ENCODE assay signal across 16 cellular contexts in genomic region chr5:141383345-141383744, GRCh38. TPM values are rescaled to one million over a fixed set of nuclear protein-coding genes. Genes with fewer than 3 reads are reported as not detected.
A peak's percentile ranks its signal among the peaks of the same experiment; 100 is the strongest.
DNase-seq lines count a peak whose midpoint lies in the region; ATAC-seq, FAIRE-seq and TF ChIP-seq lines count a peak whose summit lies in the region.
"Had no signal": no experiment of that assay in that cellular context is flagged by ENCODE, and none has a peak within 500 bp of the region (broad histone marks: within the 10 kb centered on the region; RNA-seq: fewer than 3 reads in every experiment).

No MANE protein-coding gene starts in this region.

- no peak for TF ChIP-seq EP300 in gastroesophageal sphincter (IDR thresholded peaks at IDR 0.05)

- H3K36me3 ChIP-seq in liver (ENCODE audit: control insufficient read depth in 4 of 4, insufficient read depth in 3 of 4, low read depth in 1 of 4, low read length in 3 of 4), result no peaks in the 10 kb centered on the region
- no peaks in the 10 kb centered on the region for H3K36me3 ChIP-seq in right lobe of liver
- no peaks in the 10 kb centered on the region for H3K36me3 ChIP-seq in astrocyte (ENCODE audit: insufficient read depth, low read length)
- peaks cover 0 to 6% of the 10 kb centered on the region in 2 donors for H3K36me3 ChIP-seq in gastroesophageal sphincter
- no peaks in the 10 kb centered on the region for H3K36me3 ChIP-seq in WERI-Rb-1
- H3K36me3 ChIP-seq: BLaER1 had no signal

- H3K4me1 Mint-ChIP-seq in astrocyte (ENCODE audit: low read depth, unreplicated experiment), result no peaks in the 10 kb centered on the region
- H3K4me1 Mint-ChIP-seq in immature natural killer cell, result peaks cover 2 to 5% of the 10 kb centered on the region in 2 donors

- no peak for TF ChIP-seq POLR2A in right lobe of liver (IDR thresholded peaks at IDR 0.05)
- no peak for TF ChIP-seq POLR2A in gastroesophageal sphincter (IDR thresholded peaks at IDR 0.05)

- H3K27ac Mint-ChIP-seq in astrocyte (ENCODE audit: unreplicated experiment) (no peak overlapping the region), immature natural killer cell (no peak overlapping the region)
- H3K27ac Mint-ChIP-seq: activated naive CD8-positive, alpha-beta T cell treated with anti-CD3 and anti-CD28 coated beads for 36 hours had no signal

- DNase-seq in right lobe of liver, result no peak
- no peak for DNase-seq in astrocyte (ENCODE audit: low read depth)
- no peak for DNase-seq in immature natural killer cell
- DNase-seq in posterior vena cava (ENCODE audit: low spot score), result no peak
- no peak for DNase-seq in NCI-H1092 treated with DMSO at 0.1 percent for 48 hours (lab: John Stamatoyannopoulos, UW)
- DNase-seq in WERI-Rb-1, result no peak
- DNase-seq: activated naive CD8-positive, alpha-beta T cell treated with anti-CD3 and anti-CD28 coated beads for 36 hours; heart right ventricle; NCI-H1048; stimulated activated CD4-positive, alpha-beta T cell treated with anti-CD3 and anti-CD28 coated beads, Interleukin-2, amount 100 ng/mL, for 24 hours; tibial artery had no signal

- H3K36me3 Mint-ChIP-seq in astrocyte (ENCODE audit: low read depth, unreplicated experiment) (peaks cover 7% of the 10 kb centered on the region), immature natural killer cell (peaks cover 0 to 6% (median 2%) of the 10 kb centered on the region in 3 donors)

- no peak for TF ChIP-seq RAD21 in liver (IDR thresholded peaks at IDR 0.05)

- H4K20me1 ChIP-seq in astrocyte (ENCODE audit: insufficient read depth, low read length), result no peaks in the 10 kb centered on the region
- H4K20me1 ChIP-seq: BLaER1 had no signal

- H3K4me1 ChIP-seq in liver (ENCODE audit: control insufficient read depth in 4 of 4, insufficient read depth in 4 of 4, low read length in 3 of 4) (peaks cover 0 to 2% (median 0%) of the 10 kb centered on the region in 4 donors), right lobe of liver (no peaks in the 10 kb centered on the region), astrocyte (ENCODE audit: insufficient read depth, low read length) (no peaks in the 10 kb centered on the region), gastroesophageal sphincter (no peaks in the 10 kb centered on the region)
- H3K4me1 ChIP-seq: BLaER1, tibial artery had no signal

- no peak for FAIRE-seq in astrocyte (lab: Jason Lieb, UNC)
- FAIRE-seq: GM18507 had no signal

- H3K27me3 Mint-ChIP-seq in astrocyte (ENCODE audit: low read depth, unreplicated experiment) (no peaks in the 10 kb centered on the region), immature natural killer cell (ENCODE audit: low read depth in 3 of 3) (peaks cover 20 to 34% (median 28%) of the 10 kb centered on the region in 3 donors)

- intact Hi-C loops in right lobe of liver (cut with DNase I) (no loop called here), posterior vena cava (cut with DNase I) (no loop called here)

- TF ChIP-seq CTCF in liver (IDR thresholded peaks at IDR 0.05; ENCODE audit: low read depth, low read length, missing input control) (no peak), right lobe of liver (IDR thresholded peaks at IDR 0.05) (no peak), astrocyte (IDR thresholded peaks at IDR 0.05; ENCODE audit: insufficient read depth, low read depth, low read length) (no peak), gastroesophageal sphincter (IDR thresholded peaks at IDR 0.05) (no peak), WERI-Rb-1 (IDR thresholded peaks at IDR 0.05; ENCODE audit: low read depth, low read length) (no peak)

- H3K27me3 ChIP-seq in liver (ENCODE audit: control insufficient read depth in 4 of 4, insufficient read depth in 4 of 4, low read length in 3 of 4) (peaks cover 0 to 7% (median 0%) of the 10 kb centered on the region in 4 donors), right lobe of liver (no peaks in the 10 kb centered on the region), astrocyte (ENCODE audit: insufficient read depth, low read length) (no peaks in the 10 kb centered on the region), gastroesophageal sphincter (no peaks in the 10 kb centered on the region), WERI-Rb-1 (ENCODE audit: insufficient read depth, low read depth, severe bottlenecking) (no peaks in the 10 kb centered on the region)
- H3K27me3 ChIP-seq: BLaER1, tibial artery had no signal

- H3K9me3 Mint-ChIP-seq in astrocyte (ENCODE audit: unreplicated experiment) (peaks cover 12% of the 10 kb centered on the region), immature natural killer cell (peaks cover 6 to 56% (median 21%) of the 10 kb centered on the region in 6 donors)

- H3K4me3 Mint-ChIP-seq in astrocyte (ENCODE audit: unreplicated experiment) (no peak overlapping the region), immature natural killer cell (peak overlapping the region in 3 of 5 donors; percentile 56 to 88 (median 77))

- ATAC-seq in right lobe of liver, result no peak
- ATAC-seq in gastroesophageal sphincter, result no peak
- ATAC-seq: activated CD4-positive, CD25-positive, alpha-beta regulatory T cell treated with anti-CD3 and anti-CD28 coated beads, Interleukin-2, amount 50 U/mL, for 24 hours had no signal

- H3K9me3 ChIP-seq in liver (ENCODE audit: control insufficient read depth in 4 of 4, low read length in 3 of 4), result peaks cover 21 to 68% (median 33%) of the 10 kb centered on the region in 4 donors
- peaks cover 0 to 4% (median under 1%) of the 10 kb centered on the region in 4 donors for H3K9me3 ChIP-seq in right lobe of liver
- H3K9me3 ChIP-seq in astrocyte (ENCODE audit: insufficient read depth, low read depth, low read length), result peaks cover 30% of the 10 kb centered on the region
- peaks cover 2 to 97% (median 6%) of the 10 kb centered on the region in 3 donors for H3K9me3 ChIP-seq in gastroesophageal sphincter
- H3K9me3 ChIP-seq in WERI-Rb-1 (ENCODE audit: severe bottlenecking), result peaks cover 13% of the 10 kb centered on the region

- peak overlapping the region; percentile 80 for H3K4me2 ChIP-seq in astrocyte (ENCODE audit: low read length)
- H3K4me2 ChIP-seq: BLaER1 had no signal

- H3K27ac ChIP-seq in liver (ENCODE audit: low read depth in 1 of 2, low read length in 2 of 2), result no peak overlapping the region
- H3K27ac ChIP-seq in right lobe of liver, result no peak overlapping the region
- H3K27ac ChIP-seq in astrocyte (ENCODE audit: low read depth, low read length), result no peak overlapping the region
- H3K27ac ChIP-seq in gastroesophageal sphincter, result no peak overlapping the region
- H3K27ac ChIP-seq in WERI-Rb-1, result no peak overlapping the region
- H3K27ac ChIP-seq: BLaER1, heart right ventricle, tibial artery had no signal

- no peak overlapping the region for H2AFZ ChIP-seq in astrocyte (ENCODE audit: low read depth, low read length)

- peak overlapping the region in 2 of 3 donors; percentile 12 to 63 for H3K4me3 ChIP-seq in liver (ENCODE audit: low read depth in 1 of 3, low read length in 3 of 3)
- H3K4me3 ChIP-seq in right lobe of liver, result no peak overlapping the region
- peak overlapping the region; percentile 62 for H3K4me3 ChIP-seq in astrocyte (ENCODE audit: insufficient read depth, low read depth, low read length)
- H3K4me3 ChIP-seq in gastroesophageal sphincter, result no peak overlapping the region
- no peak overlapping the region for H3K4me3 ChIP-seq in WERI-Rb-1 (ENCODE audit: low read depth, low read length)
- H3K4me3 ChIP-seq: BLaER1 had no signal

- H3K79me2 ChIP-seq in astrocyte (ENCODE audit: insufficient read depth, low read length), result no peaks in the 10 kb centered on the region

- 33% methylated on average over 21 of the region's 21 CpGs for WGBS in liver
- 28% methylated on average over 20 of the region's 21 CpGs for WGBS in right lobe of liver (ENCODE audit: insufficient coverage, low coverage, low lambda C conversion rate, missing lambda C conversion rate)
- 29 to 45% methylated on average over 12 to 15 of the region's 21 CpGs for WGBS in gastroesophageal sphincter (ENCODE audit: low coverage in 1 of 2), 2 donors

- H3K9ac ChIP-seq in liver (ENCODE audit: low read depth in 1 of 2, low read length in 2 of 2) (no peak overlapping the region), astrocyte (ENCODE audit: low read length) (no peak overlapping the region)
- H3K9ac ChIP-seq: BLaER1 had no signal

TF ChIP-seq in liver, 16 proteins besides CTCF, POLR2A, EP300 and RAD21 (continues in another document):
- no peak for TF ChIP-seq RXRA (IDR thresholded peaks at IDR 0.05)
- no peak for TF ChIP-seq SP1 (IDR thresholded peaks at IDR 0.05)
- no peak for TF ChIP-seq NR2F2 (IDR thresholded peaks at IDR 0.05)
- TF ChIP-seq ATF3 (IDR thresholded peaks at IDR 0.05), result no peak

RNA-seq across cellular contexts. Expression of gene PCDHGA7, which starts 0.8 kb away (rescaled TPM):
- total RNA-seq in liver (under 1 TPM; 0.19 to 0.67 TPM), right lobe of liver (under 1 TPM; 0.37 to 0.99 (median 0.76) TPM), astrocyte (0.57 and 0.62 TPM in 2 replicates), gastroesophageal sphincter (10 to 100 TPM in 1 of 4 donors, 1 to 10 TPM in 3; 2.7 to 14.3 (median 7.6) TPM), posterior vena cava (1 to 10 TPM; 4.0 to 4.3 TPM)
- polyA plus RNA-seq in liver (under 1 TPM; 0.21 TPM), immature natural killer cell (not detected)
- total RNA-seq: activated naive CD8-positive, alpha-beta T cell treated with anti-CD3 and anti-CD28 coated beads for 36 hours had no signal

RNA-seq across cellular contexts. Expression of gene PCDHGB4, which starts 4.2 kb away (rescaled TPM):
- 1 to 10 TPM; 1.7 to 2.8 TPM for total RNA-seq in liver
- polyA plus RNA-seq in liver, result 1 to 10 TPM in 1 of 2 donors, under 1 TPM in 1; 0.76 to 1.4 TPM
- 1 to 10 TPM; 1.6 to 5.5 (median 2.4) TPM for total RNA-seq in right lobe of liver
- total RNA-seq in astrocyte, result 13.6 and 15.7 TPM in 2 replicates
- polyA plus RNA-seq in immature natural killer cell, result under 1 TPM in 1 of 3 donors, not detected in 2; 0.13 TPM
- total RNA-seq in gastroesophageal sphincter, result 10 to 100 TPM in 1 of 4 donors, 1 to 10 TPM in 3; 3.1 to 14.8 (median 6.0) TPM
- total RNA-seq in posterior vena cava, result 1 to 10 TPM; 4.8 to 5.7 TPM
- total RNA-seq: activated naive CD8-positive, alpha-beta T cell treated with anti-CD3 and anti-CD28 coated beads for 36 hours had no signal

RNA-seq across cellular contexts. Expression of gene PCDHGA8, which starts 9.1 kb away (rescaled TPM):
- total RNA-seq in liver (under 1 TPM; 0.14 to 0.75 TPM), right lobe of liver (under 1 TPM; 0.27 to 0.88 (median 0.50) TPM), astrocyte (1.0 and 1.2 TPM in 2 replicates), gastroesophageal sphincter (1 to 10 TPM; 3.0 to 6.8 (median 3.6) TPM), posterior vena cava (1 to 10 TPM; 2.0 to 2.4 TPM)
- polyA plus RNA-seq in liver (under 1 TPM; 0.02 to 0.13 TPM), immature natural killer cell (under 1 TPM in 1 of 3 donors, not detected in 2; 0.07 TPM)
- total RNA-seq: activated naive CD8-positive, alpha-beta T cell treated with anti-CD3 and anti-CD28 coated beads for 36 hours had no signal

RNA-seq across cellular contexts. Expression of gene PCDHGA6, which starts 9.7 kb away (rescaled TPM):
- total RNA-seq in liver, result under 1 TPM; 0.37 to 0.67 TPM
- polyA plus RNA-seq in liver, result under 1 TPM; 0.08 to 0.18 TPM
- total RNA-seq in right lobe of liver, result 1 to 10 TPM in 3 of 6 experiments, under 1 TPM in 3; 0.56 to 1.3 (median 0.89) TPM
- 0.22 and 0.41 TPM in 2 replicates for total RNA-seq in astrocyte
- not detected for polyA plus RNA-seq in immature natural killer cell
- total RNA-seq in gastroesophageal sphincter, result 10 to 100 TPM in 1 of 4 donors, 1 to 10 TPM in 3; 2.0 to 11.1 (median 5.7) TPM
- 1 to 10 TPM; 6.6 to 7.9 TPM for total RNA-seq in posterior vena cava

RNA-seq across cellular contexts. Expression of gene PCDHGB3, which starts 13.3 kb away (rescaled TPM):
- total RNA-seq in liver (1 to 10 TPM in 1 of 2 donors, under 1 TPM in 1; 0.37 to 1.2 TPM), right lobe of liver (1 to 10 TPM in 3 of 6 experiments, under 1 TPM in 3; 0.56 to 1.8 (median 1.2) TPM), astrocyte (0.10 and 0.14 TPM in 2 replicates), gastroesophageal sphincter (1 to 10 TPM; 1.5 to 10.0 (median 4.7) TPM), posterior vena cava (1 to 10 TPM; 4.9 to 5.0 TPM)
- polyA plus RNA-seq in liver (under 1 TPM in 1 of 2 donors, not detected in 1; 0.07 TPM), immature natural killer cell (under 1 TPM in 2 of 3 donors, not detected in 1; 0.06 to 0.15 TPM)
- total RNA-seq: activated naive CD8-positive, alpha-beta T cell treated with anti-CD3 and anti-CD28 coated beads for 36 hours had no signal

Comparison
In these comparisons a context has a peak if more than half of its experiments do, and no peak if none do; other contexts are left out.
1. H3K4me3 ChIP-seq: peak in liver (2 of 3) and astrocyte (single experiment); none in right lobe of liver (0 of 3), gastroesophageal sphincter (0 of 2) and WERI-Rb-1 (single experiment).